In the genomic region with DNA sequence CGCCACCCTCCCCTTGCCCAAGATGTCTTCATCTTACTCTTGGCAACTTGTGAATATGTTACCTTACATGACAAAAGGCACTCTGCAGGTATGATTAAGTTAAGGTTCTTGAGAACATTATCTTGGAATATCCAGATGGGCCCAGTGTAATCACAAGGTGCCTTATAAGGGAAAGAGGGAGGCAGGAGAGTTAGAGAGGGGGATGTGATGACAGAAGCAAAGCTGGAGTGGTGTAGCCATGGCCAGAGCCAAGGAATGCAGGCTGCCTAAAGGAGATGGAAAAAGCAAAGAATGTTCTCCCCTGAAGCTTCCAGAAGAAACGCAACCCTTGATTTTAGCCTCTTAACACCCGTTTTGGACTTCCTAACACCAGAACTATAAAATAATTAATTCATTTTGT, we compare ENCODE assay signal across 2 cellular contexts.
TF ChIP-seq lines count a peak whose summit lies in the region.

No MANE protein-coding gene starts in this region.

TF ChIP-seq in GM23338, 12 proteins besides CTCF, POLR2A, EP300 and RAD21:
- TF ChIP-seq, protein P1, sequence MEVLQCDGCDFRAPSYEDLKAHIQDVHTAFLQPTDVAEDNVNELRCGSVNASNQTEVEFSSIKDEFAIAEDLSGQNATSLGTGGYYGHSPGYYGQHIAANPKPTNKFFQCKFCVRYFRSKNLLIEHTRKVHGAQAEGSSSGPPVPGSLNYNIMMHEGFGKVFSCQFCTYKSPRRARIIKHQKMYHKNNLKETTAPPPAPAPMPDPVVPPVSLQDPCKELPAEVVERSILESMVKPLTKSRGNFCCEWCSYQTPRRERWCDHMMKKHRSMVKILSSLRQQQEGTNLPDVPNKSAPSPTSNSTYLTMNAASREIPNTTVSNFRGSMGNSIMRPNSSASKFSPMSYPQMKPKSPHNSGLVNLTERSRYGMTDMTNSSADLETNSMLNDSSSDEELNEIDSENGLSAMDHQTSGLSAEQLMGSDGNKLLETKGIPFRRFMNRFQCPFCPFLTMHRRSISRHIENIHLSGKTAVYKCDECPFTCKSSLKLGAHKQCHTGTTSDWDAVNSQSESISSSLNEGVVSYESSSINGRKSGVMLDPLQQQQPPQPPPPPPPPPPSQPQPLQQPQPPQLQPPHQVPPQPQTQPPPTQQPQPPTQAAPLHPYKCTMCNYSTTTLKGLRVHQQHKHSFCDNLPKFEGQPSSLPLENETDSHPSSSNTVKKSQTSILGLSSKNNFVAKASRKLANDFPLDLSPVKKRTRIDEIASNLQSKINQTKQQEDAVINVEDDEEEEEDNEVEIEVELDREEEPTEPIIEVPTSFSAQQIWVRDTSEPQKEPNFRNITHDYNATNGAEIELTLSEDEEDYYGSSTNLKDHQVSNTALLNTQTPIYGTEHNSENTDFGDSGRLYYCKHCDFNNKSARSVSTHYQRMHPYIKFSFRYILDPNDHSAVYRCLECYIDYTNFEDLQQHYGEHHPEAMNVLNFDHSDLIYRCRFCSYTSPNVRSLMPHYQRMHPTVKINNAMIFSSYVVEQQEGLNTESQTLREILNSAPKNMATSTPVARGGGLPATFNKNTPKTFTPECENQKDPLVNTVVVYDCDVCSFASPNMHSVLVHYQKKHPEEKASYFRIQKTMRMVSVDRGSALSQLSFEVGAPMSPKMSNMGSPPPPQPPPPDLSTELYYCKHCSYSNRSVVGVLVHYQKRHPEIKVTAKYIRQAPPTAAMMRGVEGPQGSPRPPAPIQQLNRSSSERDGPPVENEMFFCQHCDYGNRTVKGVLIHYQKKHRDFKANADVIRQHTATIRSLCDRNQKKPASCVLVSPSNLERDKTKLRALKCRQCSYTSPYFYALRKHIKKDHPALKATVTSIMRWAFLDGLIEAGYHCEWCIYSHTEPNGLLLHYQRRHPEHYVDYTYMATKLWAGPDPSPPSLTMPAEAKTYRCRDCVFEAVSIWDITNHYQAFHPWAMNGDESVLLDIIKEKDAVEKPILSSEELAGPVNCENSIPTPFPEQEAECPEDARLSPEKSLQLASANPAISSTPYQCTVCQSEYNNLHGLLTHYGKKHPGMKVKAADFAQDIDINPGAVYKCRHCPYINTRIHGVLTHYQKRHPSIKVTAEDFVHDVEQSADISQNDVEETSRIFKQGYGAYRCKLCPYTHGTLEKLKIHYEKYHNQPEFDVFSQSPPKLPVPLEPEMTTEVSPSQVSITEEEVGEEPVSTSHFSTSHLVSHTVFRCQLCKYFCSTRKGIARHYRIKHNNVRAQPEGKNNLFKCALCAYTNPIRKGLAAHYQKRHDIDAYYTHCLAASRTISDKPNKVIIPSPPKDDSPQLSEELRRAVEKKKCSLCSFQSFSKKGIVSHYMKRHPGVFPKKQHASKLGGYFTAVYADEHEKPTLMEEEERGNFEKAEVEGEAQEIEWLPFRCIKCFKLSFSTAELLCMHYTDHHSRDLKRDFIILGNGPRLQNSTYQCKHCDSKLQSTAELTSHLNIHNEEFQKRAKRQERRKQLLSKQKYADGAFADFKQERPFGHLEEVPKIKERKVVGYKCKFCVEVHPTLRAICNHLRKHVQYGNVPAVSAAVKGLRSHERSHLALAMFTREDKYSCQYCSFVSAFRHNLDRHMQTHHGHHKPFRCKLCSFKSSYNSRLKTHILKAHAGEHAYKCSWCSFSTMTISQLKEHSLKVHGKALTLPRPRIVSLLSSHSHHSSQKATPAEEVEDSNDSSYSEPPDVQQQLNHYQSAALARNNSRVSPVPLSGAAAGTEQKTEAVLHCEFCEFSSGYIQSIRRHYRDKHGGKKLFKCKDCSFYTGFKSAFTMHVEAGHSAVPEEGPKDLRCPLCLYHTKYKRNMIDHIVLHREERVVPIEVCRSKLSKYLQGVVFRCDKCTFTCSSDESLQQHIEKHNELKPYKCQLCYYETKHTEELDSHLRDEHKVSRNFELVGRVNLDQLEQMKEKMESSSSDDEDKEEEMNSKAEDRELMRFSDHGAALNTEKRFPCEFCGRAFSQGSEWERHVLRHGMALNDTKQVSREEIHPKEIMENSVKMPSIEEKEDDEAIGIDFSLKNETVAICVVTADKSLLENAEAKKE (CRISPR knock-in tag; IDR thresholded peaks at IDR 0.05): 0 out of 2 replicates have a peak, but pooled peaks have one; percentile 39
- TF ChIP-seq EZH2phosphoT487 (IDR thresholded peaks at IDR 0.05; ENCODE audit: unreplicated experiment): no peak
TF ChIP-seq in GM23338: peak in this region for 1.

TF ChIP-seq in H1, 55 proteins besides CTCF, POLR2A, EP300 and RAD21:
- TF ChIP-seq GABPA (IDR thresholded peaks at IDR 0.05; ENCODE audit: borderline replicate concordance, insufficient read depth, low read length) (no peak), PHF8 (conservative IDR thresholded peaks at IDR 0.05; ENCODE audit: low read depth, low read length) (no peak), SRF (IDR thresholded peaks at IDR 0.05; ENCODE audit: low read depth, low read length) (peak; percentile 57; the same call in 1 of the 2 replicates), KDM1A (IDR thresholded peaks at IDR 0.05; ENCODE audit: borderline replicate concordance, low read length) (no peak), RNF2 (IDR thresholded peaks at IDR 0.05; ENCODE audit: borderline replicate concordance, low read depth, low read length, missing control alignments, poor library complexity, severe bottlenecking) (no peak), NANOG (IDR thresholded peaks at IDR 0.05; ENCODE audit: insufficient read depth, low read depth, low read length, poor library complexity, severe bottlenecking) (no peak), YY1 (IDR thresholded peaks at IDR 0.05; ENCODE audit: low read depth, low read length) (no peak)
TF ChIP-seq in H1: peak in this region for 1.
